9 cellular contexts compared by ENCODE assay signal in the genomic region with DNA sequence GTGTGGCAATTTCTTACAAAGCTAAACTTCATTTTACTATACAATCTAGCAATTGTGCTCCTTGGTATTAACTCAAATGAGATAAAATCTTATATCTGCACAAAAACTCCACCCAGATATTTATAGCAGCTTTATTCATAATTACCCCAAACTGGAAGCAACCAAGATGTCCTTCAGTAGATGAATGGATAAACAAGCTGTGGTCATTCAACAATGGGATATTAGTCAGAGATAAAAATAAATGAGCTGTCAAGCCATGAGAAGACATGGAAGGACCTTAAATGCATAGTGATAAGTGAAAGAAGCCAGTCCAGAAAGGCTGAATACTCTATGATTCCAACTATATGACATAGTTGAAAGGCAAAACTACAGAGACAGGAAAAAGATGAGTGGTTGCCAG.
"Had no signal": no experiment of that assay in that cellular context is flagged by ENCODE, and none has a peak within 500 bp of the region (broad histone marks: within the 10 kb centered on the region; RNA-seq: fewer than 3 reads in every experiment).

No MANE protein-coding gene starts in this region.

- H3K27ac Mint-ChIP-seq: HFFc6, IgD-negative memory B cell had no signal

- H3K4me3 ChIP-seq: GM23248, HAP-1 had no signal

- H3K4me1 ChIP-seq: HAP-1 had no signal

- H2AFZ ChIP-seq: GM23248 had no signal

- H3K9me3 ChIP-seq: HAP-1 had no signal

- H3K27me3 Mint-ChIP-seq: IgD-negative memory B cell had no signal

- H3K36me3 Mint-ChIP-seq: IgD-negative memory B cell had no signal

- H3K27ac ChIP-seq: GM23248, HL-60 had no signal

- H3K9ac ChIP-seq: GM23248 had no signal

- H3K36me3 ChIP-seq: HAP-1 had no signal

- H3K4me1 Mint-ChIP-seq: IgD-negative memory B cell had no signal

- FAIRE-seq: HepG2 had no signal

- H3K4me3 Mint-ChIP-seq: HFFc6, IgD-negative memory B cell had no signal

- ATAC-seq: HCT116, HepG2 had no signal

- DNase-seq: GM23248, GOT3, H7, HFFc6 had no signal
